8 cellular contexts compared by ENCODE assay signal in genomic region chr11:132402056-132402684, GRCh38.
A peak's percentile ranks its signal among the peaks of the same experiment; 100 is the strongest.
DNase-seq lines count a peak whose midpoint lies in the region; ATAC-seq and TF ChIP-seq lines count a peak whose summit lies in the region.

No MANE protein-coding gene starts in this region.

- no peaks in the 10 kb centered on the region for H3K4me1 Mint-ChIP-seq in osteocyte (ENCODE audit: unreplicated experiment)
- H3K4me1 Mint-ChIP-seq in activated naive CD4-positive, alpha-beta T cell treated with anti-CD3 and anti-CD28 coated beads, Interleukin-2, amount 10 ng/mL, durations not matched to agents 7 days and 5 days, result no peaks in the 10 kb centered on the region

- peaks cover 38% of the 10 kb centered on the region for H3K27me3 Mint-ChIP-seq in osteocyte (ENCODE audit: unreplicated experiment)
- H3K27me3 Mint-ChIP-seq in activated naive CD4-positive, alpha-beta T cell treated with anti-CD3 and anti-CD28 coated beads, Interleukin-2, amount 10 ng/mL, durations not matched to agents 7 days and 5 days, result no peaks in the 10 kb centered on the region

- H3K9me3 Mint-ChIP-seq in osteocyte (ENCODE audit: unreplicated experiment), result no peaks in the 10 kb centered on the region
- no peaks in the 10 kb centered on the region for H3K9me3 Mint-ChIP-seq in activated naive CD4-positive, alpha-beta T cell treated with anti-CD3 and anti-CD28 coated beads, Interleukin-2, amount 10 ng/mL, durations not matched to agents 7 days and 5 days

- peak; percentile 98 for ATAC-seq in GM19035 (IDR thresholded peaks at IDR 0.05; ENCODE audit: unreplicated experiment)
- ATAC-seq in HG03432 (IDR thresholded peaks at IDR 0.05; ENCODE audit: unreplicated experiment), result peak; percentile 94

- peak; percentile 56 for DNase-seq in AG10803 (ENCODE audit: low read depth)
- peak; percentile 68 for DNase-seq in NCI-H82 (lab: John Stamatoyannopoulos, UW)
- peak; percentile 41 for DNase-seq in epithelial cell of esophagus (ENCODE audit: low read depth)
- no peak for DNase-seq in osteocyte (ENCODE audit: extremely low spot score, unreplicated experiment)
- DNase-seq in activated naive CD4-positive, alpha-beta T cell treated with anti-CD3 and anti-CD28 coated beads, Interleukin-2, amount 10 ng/mL, durations not matched to agents 7 days and 5 days, result no peak
- no peak for DNase-seq in HuH-7 (ENCODE audit: low spot score)

- CTCF ChIA-PET in activated naive CD4-positive, alpha-beta T cell treated with anti-CD3 and anti-CD28 coated beads, Interleukin-2, amount 10 ng/mL, durations not matched to agents 7 days and 5 days (lab: Charles Lee), result no interaction called here

- H3K4me3 Mint-ChIP-seq in osteocyte (ENCODE audit: unreplicated experiment), result no peak overlapping the region
- H3K4me3 Mint-ChIP-seq in activated naive CD4-positive, alpha-beta T cell treated with anti-CD3 and anti-CD28 coated beads, Interleukin-2, amount 10 ng/mL, durations not matched to agents 7 days and 5 days, result no peak overlapping the region

- TF ChIP-seq CTCF in AG10803 (conservative IDR thresholded peaks at IDR 0.05; ENCODE audit: low read length) (peak; percentile 60), epithelial cell of esophagus (IDR thresholded peaks at IDR 0.05; ENCODE audit: insufficient read depth, low read depth, low read length, missing control alignments) (no peak), osteocyte (IDR thresholded peaks at IDR 0.05) (peak; percentile 61)

- H3K27ac Mint-ChIP-seq in osteocyte (ENCODE audit: unreplicated experiment), result no peak overlapping the region
- H3K27ac Mint-ChIP-seq in activated naive CD4-positive, alpha-beta T cell treated with anti-CD3 and anti-CD28 coated beads, Interleukin-2, amount 10 ng/mL, durations not matched to agents 7 days and 5 days, result no peak overlapping the region

- H3K4me3 ChIP-seq in AG10803 (ENCODE audit: low read length), result no peak overlapping the region
- H3K4me3 ChIP-seq in epithelial cell of esophagus (ENCODE audit: low read length), result no peak overlapping the region

- H3K36me3 Mint-ChIP-seq in osteocyte (ENCODE audit: unreplicated experiment), result no peaks in the 10 kb centered on the region
- H3K36me3 Mint-ChIP-seq in activated naive CD4-positive, alpha-beta T cell treated with anti-CD3 and anti-CD28 coated beads, Interleukin-2, amount 10 ng/mL, durations not matched to agents 7 days and 5 days, result no peaks in the 10 kb centered on the region

Comparison
In these comparisons a context has a peak if more than half of its experiments do, and no peak if none do; other contexts are left out.
1. DNase-seq: peak in AG10803 (single experiment), NCI-H82 (single experiment) and epithelial cell of esophagus (single experiment); none in osteocyte (single experiment), activated naive CD4-positive, alpha-beta T cell treated with anti-CD3 and anti-CD28 coated beads, Interleukin-2, amount 10 ng/mL, durations not matched to agents 7 days and 5 days (single experiment) and HuH-7 (single experiment).